ENCODE assay signal across 22 cellular contexts in the genomic region with DNA sequence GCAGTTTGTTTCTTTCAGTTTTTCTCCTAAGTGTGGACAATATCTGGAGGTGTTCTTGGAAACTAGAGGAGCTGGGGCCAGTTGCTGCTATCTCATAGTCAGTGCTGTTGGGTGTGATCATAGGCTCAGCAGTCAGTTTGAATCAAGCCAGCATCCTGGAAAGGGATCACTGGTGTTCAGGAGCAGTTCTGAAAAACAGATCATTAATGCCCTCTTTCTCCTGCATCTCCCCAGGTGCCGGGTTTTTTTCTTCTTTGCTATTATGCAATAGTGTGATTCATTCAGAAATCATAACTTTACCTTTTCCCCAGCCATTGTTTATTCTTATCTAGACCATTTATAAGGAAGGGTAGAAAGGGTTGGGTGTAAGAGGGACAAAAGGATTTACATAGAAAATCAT. TPM values are rescaled to one million over a fixed set of nuclear protein-coding genes. Genes with fewer than 3 reads are reported as not detected.
DNase-seq lines count a peak whose midpoint lies in the region; ATAC-seq and TF ChIP-seq lines count a peak whose summit lies in the region.
"Had no signal": no experiment of that assay in that cellular context is flagged by ENCODE, and none has a peak within 500 bp of the region (broad histone marks: within the 10 kb centered on the region; RNA-seq: fewer than 3 reads in every experiment).

No MANE protein-coding gene starts in this region.

- no peak overlapping the region for H4K5ac ChIP-seq in IMR-90 (ENCODE audit: low read depth, low read length)

- no peak overlapping the region for H4K8ac ChIP-seq in IMR-90 (ENCODE audit: low read depth in 2 of 2, low read length in 2 of 2)

- peaks cover 11 to 43% of the 10 kb centered on the region in 2 donors for H3K27me3 Mint-ChIP-seq in CD8-positive, alpha-beta memory T cell
- H3K27me3 Mint-ChIP-seq: activated CD8-positive, alpha-beta T cell treated with anti-CD3 and anti-CD28 coated beads for 36 hours had no signal

- WGBS in IMR-90 (ENCODE audit: extremely low coverage in 2 of 2, insufficient read length in 1 of 2), 2 experiments = no CpG with 5 or more reads among the region's 1 CpG
- 0% methylated on average over 1 of the region's 1 CpG for WGBS in mammary epithelial cell (ENCODE audit: low coverage, missing lambda C conversion rate)

- H3K18ac ChIP-seq in IMR-90 (ENCODE audit: low read depth, low read length) = no peak overlapping the region

- no peaks in the 10 kb centered on the region; the same call in 1 of the 2 replicates for H3K9me1 ChIP-seq in IMR-90 (ENCODE audit: insufficient read depth, low read length)

- H3K79me2 ChIP-seq in mammary epithelial cell (ENCODE audit: insufficient read depth, low read length) = no peaks in the 10 kb centered on the region

- no peak overlapping the region for H2AK5ac ChIP-seq in IMR-90 (ENCODE audit: low read depth, low read length)

- H4K91ac ChIP-seq in IMR-90 (ENCODE audit: insufficient read depth, low read depth, low read length) = no peak overlapping the region

- intact Hi-C loops in IMR-90 (cut with micrococcal nuclease) = no loop called here
- intact Hi-C loops in mammary epithelial cell (cut with micrococcal nuclease) = loop anchor here (2.0 kb wide), 1 partner anchor 23 kb away; no protein-coding TSS in a partner anchor

- H3K23ac ChIP-seq in IMR-90 (ENCODE audit: low read depth, low read length) = no peak overlapping the region

- no peaks in the 10 kb centered on the region for H3K9me3 Mint-ChIP-seq in CD8-positive, alpha-beta memory T cell
- H3K9me3 Mint-ChIP-seq: activated CD8-positive, alpha-beta T cell treated with anti-CD3 and anti-CD28 coated beads for 36 hours; mesothelial cell of epicardium; natural killer cell had no signal

- H2BK5ac ChIP-seq in IMR-90 (ENCODE audit: low read depth, low read length, poor library complexity, severe bottlenecking) = no peak overlapping the region

- H3K27ac Mint-ChIP-seq in CD8-positive, alpha-beta memory T cell = no peak overlapping the region
- H3K27ac Mint-ChIP-seq: activated CD8-positive, alpha-beta T cell treated with anti-CD3 and anti-CD28 coated beads for 36 hours; mesothelial cell of epicardium; natural killer cell had no signal

- H3K9ac ChIP-seq in IMR-90 (ENCODE audit: low read depth, low read length) (no peak overlapping the region), mammary epithelial cell (ENCODE audit: insufficient read depth, low read length) (no peak overlapping the region)

- H3K4me3 Mint-ChIP-seq in CD8-positive, alpha-beta memory T cell = no peak overlapping the region
- H3K4me3 Mint-ChIP-seq: activated CD8-positive, alpha-beta T cell treated with anti-CD3 and anti-CD28 coated beads for 36 hours; mesothelial cell of epicardium; natural killer cell had no signal

- TF ChIP-seq CTCF in IMR-90 (conservative IDR thresholded peaks at IDR 0.05; ENCODE audit: low read depth, low read length) (no peak), mammary epithelial cell (conservative IDR thresholded peaks at IDR 0.05 in 1 of 2, IDR thresholded peaks at IDR 0.05 in 1 of 2; ENCODE audit: extremely low read depth in 1 of 2, insufficient read depth in 1 of 2, low read depth in 1 of 2, low read length in 2 of 2) (no peak), brain microvascular endothelial cell (IDR thresholded peaks at IDR 0.05; ENCODE audit: low read depth, low read length, missing control alignments) (no peak)

- H3K4me3 ChIP-seq in CD8-positive, alpha-beta memory T cell (ENCODE audit: low read length) = no peak overlapping the region
- no peak overlapping the region for H3K4me3 ChIP-seq in IMR-90 (ENCODE audit: insufficient read depth, low read depth, low read length)
- H3K4me3 ChIP-seq in mammary epithelial cell (replicated peaks in 1 of 3; ENCODE audit: insufficient read depth in 1 of 3, low read depth in 2 of 3, low read length in 3 of 3) = no peak overlapping the region
- no peak overlapping the region for H3K4me3 ChIP-seq in brain microvascular endothelial cell (ENCODE audit: low read depth, low read length)
- H3K4me3 ChIP-seq: colonic mucosa, heart left ventricle, left lung, ovary, upper lobe of right lung had no signal

- no peak for TF ChIP-seq RAD21 in IMR-90 (IDR thresholded peaks at IDR 0.05; ENCODE audit: low read length)

- H3K36me3 ChIP-seq in CD8-positive, alpha-beta memory T cell (ENCODE audit: insufficient read depth, low read length) = no peaks in the 10 kb centered on the region
- H3K36me3 ChIP-seq in IMR-90 (ENCODE audit: control insufficient read depth, insufficient read depth, low read length) (no peaks in the 10 kb centered on the region), mammary epithelial cell (ENCODE audit: insufficient read depth, low read length) (no peaks in the 10 kb centered on the region), brain microvascular endothelial cell (replicated peaks) (no peaks in the 10 kb centered on the region)
- H3K36me3 ChIP-seq: colonic mucosa, heart left ventricle, left lung, ovary, upper lobe of right lung had no signal

- no peak for TF ChIP-seq POLR2A in IMR-90 (IDR thresholded peaks at IDR 0.05; ENCODE audit: low read depth, low read length)

- BruUV-seq in IMR-90 (replicated peaks; lab: Mats Ljungman, UMichigan) (no TSS peak), mammary epithelial cell (replicated peaks; lab: Mats Ljungman, UMichigan) (TSS peak; percentile 52)

- no peaks in the 10 kb centered on the region for H3K9me3 ChIP-seq in CD8-positive, alpha-beta memory T cell (ENCODE audit: low read length)
- H3K9me3 ChIP-seq in IMR-90 (ENCODE audit: control insufficient read depth, insufficient read depth, low read length) (no peaks in the 10 kb centered on the region), mammary epithelial cell (replicated peaks; ENCODE audit: insufficient read depth, low read length) (no peaks in the 10 kb centered on the region)
- H3K9me3 ChIP-seq: colonic mucosa, heart left ventricle, left lung, ovary, upper lobe of right lung had no signal

- no peak overlapping the region for H2AFZ ChIP-seq in IMR-90 (replicated peaks; ENCODE audit: low read length, poor library complexity)
- peak overlapping the region; percentile 14 for H2AFZ ChIP-seq in mammary epithelial cell (ENCODE audit: low read depth, low read length)

- no peak overlapping the region for H2BK120ac ChIP-seq in IMR-90 (ENCODE audit: low read depth, low read length)

- H2AK9ac ChIP-seq in IMR-90 (replicated peaks; ENCODE audit: low read depth, low read length, poor library complexity) = no peak overlapping the region

- H3K36me3 Mint-ChIP-seq in CD8-positive, alpha-beta memory T cell = no peaks in the 10 kb centered on the region
- H3K36me3 Mint-ChIP-seq: mesothelial cell of epicardium, natural killer cell had no signal

- ATAC-seq in IMR-90 (ENCODE audit: low read depth) (no peak), left lobe of liver (peak; percentile 19), GM18870 (IDR thresholded peaks at IDR 0.05; ENCODE audit: unreplicated experiment) (no peak)
- ATAC-seq: activated CD4-positive, CD25-positive, alpha-beta regulatory T cell treated with anti-CD3 and anti-CD28 coated beads, Interleukin-2, amount 50 U/mL, for 24 hours; activated CD8-positive, alpha-beta T cell treated with anti-CD3 and anti-CD28 coated beads for 36 hours; heart left ventricle; left lung; natural killer cell; sciatic nerve; upper lobe of right lung had no signal

- H3K27me3 ChIP-seq in CD8-positive, alpha-beta memory T cell (ENCODE audit: insufficient read depth, low read length, poor library complexity, severe bottlenecking) = no peaks in the 10 kb centered on the region
- H3K27me3 ChIP-seq in IMR-90 (ENCODE audit: control insufficient read depth, insufficient read depth, low read length) (no peaks in the 10 kb centered on the region), mammary epithelial cell (ENCODE audit: insufficient read depth, low read length) (no peaks in the 10 kb centered on the region), brain microvascular endothelial cell (replicated peaks) (no peaks in the 10 kb centered on the region)
- H3K27me3 ChIP-seq: colonic mucosa, heart left ventricle, left lung, ovary, upper lobe of right lung had no signal

- H3K4me2 ChIP-seq in IMR-90 (ENCODE audit: low read depth, low read length) = no peak overlapping the region
- peak overlapping the region; percentile 49 for H3K4me2 ChIP-seq in mammary epithelial cell (ENCODE audit: insufficient read depth, low read depth, low read length)

- POLR2A ChIA-PET in CD8-positive, alpha-beta memory T cell (lab: Charles Lee) = no interaction called here
- POLR2A ChIA-PET in IMR-90 (lab: Charles Lee; ENCODE audit: unreplicated experiment) = no interaction called here

- no peak overlapping the region for H3K56ac ChIP-seq in IMR-90 (ENCODE audit: extremely low read depth, insufficient read depth, low read length)

- H3K4ac ChIP-seq in IMR-90 (ENCODE audit: low read depth, low read length) = no peak overlapping the region

- DNase-seq in CD8-positive, alpha-beta memory T cell = no peak
- DNase-seq in IMR-90 = no peak
- DNase-seq in mammary epithelial cell = peak; percentile 75
- DNase-seq in left lobe of liver (ENCODE audit: low spot score) = no peak
- no peak for DNase-seq in Kasumi-1 (lab: John Stamatoyannopoulos, UW)
- DNase-seq in brain microvascular endothelial cell = no peak
- DNase-seq: activated CD8-positive, alpha-beta T cell treated with anti-CD3 and anti-CD28 coated beads for 36 hours; activated gamma-delta T cell treated with Interleukin-2 at 50 U/mL for 16 hours; heart left ventricle; left lung; natural killer cell; NCI-H1092 treated with DMSO at 0.1 percent for 48 hours; NCI-H446 treated with DMSO at 0.1 percent for 48 hours; ovary; T1000; upper lobe of right lung had no signal

- no peaks in the 10 kb centered on the region for H3K4me1 ChIP-seq in CD8-positive, alpha-beta memory T cell (ENCODE audit: insufficient read depth, low read length)
- H3K4me1 ChIP-seq in IMR-90 (ENCODE audit: control insufficient read depth, insufficient read depth, low read length) (peaks cover 2% of the 10 kb centered on the region; the same call in 1 of the 2 replicates), mammary epithelial cell (ENCODE audit: insufficient read depth, low read length) (peaks cover 16% of the 10 kb centered on the region)
- H3K4me1 ChIP-seq: left lung, upper lobe of right lung had no signal

- H2BK15ac ChIP-seq in IMR-90 (ENCODE audit: low read depth, low read length) = no peak overlapping the region

- CTCF ChIA-PET in CD8-positive, alpha-beta memory T cell (lab: Charles Lee) = no interaction called here
- CTCF ChIA-PET in IMR-90 (lab: Yijun Ruan, JAX) = interaction anchor here (1.1 kb wide), 1 partner anchor 21 kb away, joined by 3 read pairs; no protein-coding TSS in a partner anchor
- CTCF ChIA-PET in mammary epithelial cell (lab: Charles Lee; ENCODE audit: low non-redundant PET) = no interaction called here

- H3K14ac ChIP-seq in IMR-90 (replicated peaks; ENCODE audit: low read depth, low read length) = no peak overlapping the region

- H4K20me1 ChIP-seq in IMR-90 (ENCODE audit: insufficient read depth, low read length) (no peaks in the 10 kb centered on the region), mammary epithelial cell (ENCODE audit: insufficient read depth, low read length) (no peaks in the 10 kb centered on the region)

- H3K4me1 Mint-ChIP-seq in CD8-positive, alpha-beta memory T cell = no peaks in the 10 kb centered on the region
- H3K4me1 Mint-ChIP-seq: natural killer cell had no signal

- no peak overlapping the region for H2BK20ac ChIP-seq in IMR-90 (ENCODE audit: low read depth, low read length)

- in situ Hi-C loops in IMR-90 (cut with MboI; ENCODE audit: low sequenced_read_pairs) (no loop called here), mammary epithelial cell (cut with MboI; ENCODE audit: low sequenced_read_pairs in 2 of 2) (no loop called here), brain microvascular endothelial cell (cut with HindIII; ENCODE audit: low pct_ligation_motif_present, low sequenced_read_pairs) (no loop called here)

- peak overlapping the region; percentile 45 for H3K27ac ChIP-seq in CD8-positive, alpha-beta memory T cell (ENCODE audit: low read depth, low read length)
- H3K27ac ChIP-seq in IMR-90 (ENCODE audit: insufficient read depth, low read length) (no peak overlapping the region), mammary epithelial cell (ENCODE audit: insufficient read depth, low read depth, low read length) (no peak overlapping the region), brain microvascular endothelial cell (no peak overlapping the region)
- H3K27ac ChIP-seq: C4-2B, colonic mucosa, heart left ventricle, left lung, ovary, upper lobe of right lung had no signal

- dilution Hi-C loops in IMR-90 (cut with HindIII; ENCODE audit: low sequenced_read_pairs, unreplicated experiment) (no loop called here), mammary epithelial cell (cut with HindIII; ENCODE audit: low sequenced_read_pairs) (no loop called here)

- H3K79me1 ChIP-seq in IMR-90 (ENCODE audit: low read depth in 1 of 2, low read length in 2 of 2) = no peaks in the 10 kb centered on the region

RNA-seq across cellular contexts. Expression of a gene that starts 24.0 kb away (rescaled TPM):
- total RNA-seq in CD8-positive, alpha-beta memory T cell = 1 to 10 TPM; 1.5 to 1.6 TPM
- 0.71 TPM for polyA plus RNA-seq in CD8-positive, alpha-beta memory T cell
- total RNA-seq in IMR-90 (2012; rRNA removed) = 2.2 and 4.4 TPM in 2 replicates
- polyA plus RNA-seq in IMR-90 (2012; rRNA removed) = 2.3 and 2.4 TPM in 2 replicates
- polyA plus RNA-seq in IMR-90 (2012; cell fraction: cytosol; rRNA removed) = 0.44 and 1.5 TPM in 2 replicates
- 0.14 and 1.4 TPM in 2 replicates for polyA plus RNA-seq in IMR-90 (2012; cell fraction: nucleus; rRNA removed; ENCODE audit: low replicate concordance)
- 1 to 10 TPM; 1.5 to 1.7 TPM for total RNA-seq in mammary epithelial cell
- 1.5 TPM for polyA plus RNA-seq in mammary epithelial cell
- polyA minus RNA-seq in mammary epithelial cell = 5.4 TPM
- 2.1 TPM for total RNA-seq in left lobe of liver

RNA-seq across cellular contexts. Expression of a gene that starts 24.4 kb away (rescaled TPM):
- 10 to 100 TPM; 63.5 to 64.5 TPM for total RNA-seq in CD8-positive, alpha-beta memory T cell
- 21.7 TPM for polyA plus RNA-seq in CD8-positive, alpha-beta memory T cell
- total RNA-seq in IMR-90 (2012; rRNA removed) (35.1 and 50.0 TPM in 2 replicates), mammary epithelial cell (10 to 100 TPM; 43.5 to 43.7 TPM), left lobe of liver (27.3 TPM)
- polyA plus RNA-seq in IMR-90 (2012; rRNA removed) (19.8 and 24.6 TPM in 2 replicates), mammary epithelial cell (22.9 TPM)
- 7.1 and 7.8 TPM in 2 replicates for polyA plus RNA-seq in IMR-90 (2012; cell fraction: cytosol; rRNA removed)
- polyA plus RNA-seq in IMR-90 (2012; cell fraction: nucleus; rRNA removed; ENCODE audit: low replicate concordance) = 5.2 and 11.0 TPM in 2 replicates
- polyA minus RNA-seq in mammary epithelial cell = 26.6 TPM
